In genomic region chr5:164204338-164204946, GRCh38 we compare ENCODE assay signal across 18 cellular contexts.
DNase-seq lines count a peak whose midpoint lies in the region; ATAC-seq and TF ChIP-seq lines count a peak whose summit lies in the region.
"Had no signal": no experiment of that assay in that cellular context is flagged by ENCODE, and none has a peak within 500 bp of the region (broad histone marks: within the 10 kb centered on the region; RNA-seq: fewer than 3 reads in every experiment).

No MANE protein-coding gene starts in this region.

- H3K36me3 ChIP-seq in SK-N-SH (replicated peaks in 1 of 2; ENCODE audit: control insufficient read depth in 1 of 2, insufficient read depth in 2 of 2, low read length in 1 of 2) (no peaks in the 10 kb centered on the region), mesenchymal stem cell (ENCODE audit: control insufficient read depth in 1 of 2, insufficient read depth in 2 of 2, low read depth in 1 of 2, low read length in 2 of 2) (no peaks in the 10 kb centered on the region)
- H3K36me3 ChIP-seq: uterus had no signal

- H2AFZ ChIP-seq in SK-N-SH (ENCODE audit: low read depth) (peak overlapping the region; percentile 60; the same call in 1 of the 2 replicates), mesenchymal stem cell (ENCODE audit: low read depth, low read length) (no peak overlapping the region)

- no peak overlapping the region for H2BK15ac ChIP-seq in mesenchymal stem cell (ENCODE audit: low read depth, poor library complexity, severe bottlenecking)

- H3K9me3 ChIP-seq in SK-N-SH (no peaks in the 10 kb centered on the region), mesenchymal stem cell (ENCODE audit: control insufficient read depth, low read length) (peaks cover 4% of the 10 kb centered on the region)
- H3K9me3 ChIP-seq: uterus had no signal

- no peaks in the 10 kb centered on the region for H3K79me2 ChIP-seq in SK-N-SH (ENCODE audit: insufficient read depth)

- no peak overlapping the region for H2BK12ac ChIP-seq in mesenchymal stem cell (ENCODE audit: low read length in 2 of 2)

- H3K4me1 ChIP-seq in SK-N-SH (ENCODE audit: control insufficient read depth in 1 of 2, insufficient read depth in 2 of 2, low read depth in 1 of 2, low read length in 1 of 2), result peaks cover 12 to 27% of the 10 kb centered on the region in 2 experiments
- H3K4me1 ChIP-seq in mesenchymal stem cell (ENCODE audit: control insufficient read depth, insufficient read depth, low read depth, low read length), result no peaks in the 10 kb centered on the region
- H3K4me1 ChIP-seq: uterus had no signal

- CTCF ChIA-PET in SK-N-SH (lab: Yijun Ruan, JAX), result interaction anchor here (0.6 to 1.8 kb wide), 6 partner anchors 15 to 392 kb away, joined by 3 to 5 read pairs (median 3); no protein-coding TSS in a partner anchor

- no peak overlapping the region for H2AK5ac ChIP-seq in mesenchymal stem cell (ENCODE audit: low read length, severe bottlenecking)

- no peaks in the 10 kb centered on the region for H4K20me1 ChIP-seq in SK-N-SH (ENCODE audit: insufficient read depth)

- peak overlapping the region; percentile 47 to 75; a peak in 3 of 4 replicates for H3K27ac ChIP-seq in SK-N-SH (ENCODE audit: low read depth in 2 of 2, low read length in 1 of 2)
- H3K27ac ChIP-seq in mesenchymal stem cell (ENCODE audit: low read length, poor library complexity, severe bottlenecking), result no peak overlapping the region
- H3K27ac ChIP-seq: uterus had no signal

- no peak overlapping the region for H3K9ac ChIP-seq in SK-N-SH
- peak overlapping the region; percentile 73 for H3K9ac ChIP-seq in mesenchymal stem cell (ENCODE audit: low read length)

- ATAC-seq in GM21737 (IDR thresholded peaks at IDR 0.05; ENCODE audit: unreplicated experiment), result no peak
- no peak for ATAC-seq in HG02852 (IDR thresholded peaks at IDR 0.05; ENCODE audit: unreplicated experiment)
- no peak for ATAC-seq in GM19328 (IDR thresholded peaks at IDR 0.05; ENCODE audit: unreplicated experiment)
- ATAC-seq: CD8-positive, alpha-beta T cell; GM12878 had no signal

- no peaks in the 10 kb centered on the region for H3K79me1 ChIP-seq in mesenchymal stem cell (replicated peaks; ENCODE audit: low read length, poor library complexity, severe bottlenecking)

- peaks cover 27% of the 10 kb centered on the region for H3F3A ChIP-seq in SK-N-SH (replicated peaks; ENCODE audit: insufficient read depth)

- H3K4ac ChIP-seq in mesenchymal stem cell (ENCODE audit: low read depth in 1 of 2, low read length in 2 of 2), result no peak overlapping the region

- no peak overlapping the region for H2BK5ac ChIP-seq in mesenchymal stem cell (ENCODE audit: low read depth, low read length, poor library complexity, severe bottlenecking)

- H3K27me3 ChIP-seq in SK-N-SH (ENCODE audit: insufficient read depth) (no peaks in the 10 kb centered on the region), mesenchymal stem cell (ENCODE audit: control insufficient read depth in 1 of 2, insufficient read depth in 1 of 2, low read length in 2 of 2) (no peaks in the 10 kb centered on the region)
- H3K27me3 ChIP-seq: uterus had no signal

- no peak for TF ChIP-seq CTCF in SK-N-SH (IDR thresholded peaks at IDR 0.05)

- no peak overlapping the region for H4K8ac ChIP-seq in mesenchymal stem cell (ENCODE audit: low read length)

- H2BK120ac ChIP-seq in mesenchymal stem cell (ENCODE audit: low read depth, low read length), result no peak overlapping the region

- no peaks in the 10 kb centered on the region for H3K9me2 ChIP-seq in SK-N-SH

- no peak overlapping the region for H3K18ac ChIP-seq in mesenchymal stem cell (ENCODE audit: low read depth in 1 of 2, low read length in 2 of 2)

- peak overlapping the region; percentile 40 for H3K4me2 ChIP-seq in SK-N-SH
- no peak overlapping the region for H3K4me2 ChIP-seq in mesenchymal stem cell (ENCODE audit: low read length, poor library complexity, severe bottlenecking)

- H3K14ac ChIP-seq in mesenchymal stem cell (ENCODE audit: low read length in 2 of 2), result no peak overlapping the region

- POLR2A ChIA-PET in SK-N-SH (lab: Yijun Ruan, JAX), result no interaction called here

- peak in 1 of 2 experiments; percentile 35; a peak in 1 of 4 replicates for TF ChIP-seq EP300 in SK-N-SH (IDR thresholded peaks at IDR 0.05; ENCODE audit: borderline replicate concordance in 1 of 2, low read depth in 1 of 2, low read length in 1 of 2)

- H3K23ac ChIP-seq in mesenchymal stem cell (ENCODE audit: low read length in 2 of 2), result no peak overlapping the region

- WGBS in SK-N-SH (ENCODE audit: low lambda C conversion rate), result 38% methylated on average over 4 of the region's 4 CpGs
- 81% methylated on average over 4 of the region's 4 CpGs for WGBS in mesenchymal stem cell

- TF ChIP-seq RAD21 in SK-N-SH (IDR thresholded peaks at IDR 0.05; ENCODE audit: low read length), result no peak

- H4K91ac ChIP-seq in mesenchymal stem cell (ENCODE audit: low read length), result no peak overlapping the region

- H3K4me3 ChIP-seq in SK-N-SH (ENCODE audit: low read depth in 2 of 2, low read length in 1 of 2) (no peak overlapping the region), mesenchymal stem cell (ENCODE audit: insufficient read depth in 1 of 2, low read depth in 1 of 2, low read length in 2 of 2) (peak overlapping the region in 1 of 2 experiments; percentile 1)
- H3K4me3 ChIP-seq: GM12878, uterus had no signal

- DNase-seq in D341Med (ENCODE audit: low spot score) (peak; percentile 26), SK-N-SH (no peak), dermis blood vessel endothelial cell (peak; percentile 23), mesenchymal stem cell (no peak), cerebellum (ENCODE audit: low spot score) (no peak)
- DNase-seq: activated naive CD4-positive, alpha-beta T cell treated with anti-CD3 and anti-CD28 coated beads for 36 hours; CD8-positive, alpha-beta T cell; cerebellar nuclear complex; GOT3; MM.1S; NCI-H187; NCI-H446; retina; uterus had no signal

TF ChIP-seq in SK-N-SH, 30 proteins besides CTCF, POLR2A, EP300 and RAD21:
- TF ChIP-seq GABPA (IDR thresholded peaks at IDR 0.05; ENCODE audit: low read depth) (no peak), NRF1 (IDR thresholded peaks at IDR 0.05; ENCODE audit: low read depth, low read length) (no peak), GATA2 (CRISPR knock-in tag; IDR thresholded peaks at IDR 0.05) (no peak), RXRA (IDR thresholded peaks at IDR 0.05; ENCODE audit: borderline replicate concordance, low read depth) (no peak), FOXJ3 (CRISPR knock-in tag; IDR thresholded peaks at IDR 0.05) (no peak), FOSL2 (IDR thresholded peaks at IDR 0.05; ENCODE audit: borderline replicate concordance, low read depth) (peak; percentile 29; the same call in 1 of the 2 replicates), JUND (IDR thresholded peaks at IDR 0.05) (0 out of 2 replicates have a peak, but pooled peaks have one; percentile 5), USF1 (IDR thresholded peaks at IDR 0.05; ENCODE audit: borderline replicate concordance, low read depth) (no peak), ELF1 (IDR thresholded peaks at IDR 0.05) (no peak), NFIC (IDR thresholded peaks at IDR 0.05; ENCODE audit: borderline replicate concordance) (peak; percentile 81), TEAD4 (IDR thresholded peaks at IDR 0.05; ENCODE audit: borderline replicate concordance, insufficient read depth) (peak; percentile 14; the same call in 1 of the 2 replicates), POLR2AphosphoS5 (IDR thresholded peaks at IDR 0.05; ENCODE audit: low read depth, low read length) (no peak), YY1 (IDR thresholded peaks at IDR 0.05; ENCODE audit: low read depth) (no peak), EZH2phosphoT487 (IDR thresholded peaks at IDR 0.05; ENCODE audit: borderline replicate concordance, low read depth) (no peak), MXI1 (IDR thresholded peaks at IDR 0.05; ENCODE audit: low read depth, low read length) (no peak), TCF12 (IDR thresholded peaks at IDR 0.05) (peak; percentile 63), SIN3A (IDR thresholded peaks at IDR 0.05; ENCODE audit: borderline replicate concordance, low read depth, low read length) (no peak), RCOR1 (IDR thresholded peaks at IDR 0.05; ENCODE audit: low read length) (no peak), TAF1 (IDR thresholded peaks at IDR 0.05; ENCODE audit: borderline replicate concordance, low read depth, low read length) (no peak)
- TF ChIP-seq, protein P1, sequence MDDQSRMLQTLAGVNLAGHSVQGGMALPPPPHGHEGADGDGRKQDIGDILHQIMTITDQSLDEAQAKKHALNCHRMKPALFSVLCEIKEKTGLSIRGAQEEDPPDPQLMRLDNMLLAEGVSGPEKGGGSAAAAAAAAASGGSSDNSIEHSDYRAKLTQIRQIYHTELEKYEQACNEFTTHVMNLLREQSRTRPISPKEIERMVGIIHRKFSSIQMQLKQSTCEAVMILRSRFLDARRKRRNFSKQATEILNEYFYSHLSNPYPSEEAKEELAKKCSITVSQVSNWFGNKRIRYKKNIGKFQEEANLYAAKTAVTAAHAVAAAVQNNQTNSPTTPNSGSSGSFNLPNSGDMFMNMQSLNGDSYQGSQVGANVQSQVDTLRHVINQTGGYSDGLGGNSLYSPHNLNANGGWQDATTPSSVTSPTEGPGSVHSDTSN (IDR thresholded peaks at IDR 0.05), result peak; percentile 58
- TF ChIP-seq, protein P2, sequence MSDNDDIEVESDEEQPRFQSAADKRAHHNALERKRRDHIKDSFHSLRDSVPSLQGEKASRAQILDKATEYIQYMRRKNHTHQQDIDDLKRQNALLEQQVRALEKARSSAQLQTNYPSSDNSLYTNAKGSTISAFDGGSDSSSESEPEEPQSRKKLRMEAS (IDR thresholded peaks at IDR 0.05; ENCODE audit: low read depth), result no peak

Comparison
In these comparisons a context has a peak if more than half of its experiments do, and no peak if none do; other contexts are left out.
1. DNase-seq: peak in D341Med (single experiment) and dermis blood vessel endothelial cell (single experiment); none in SK-N-SH (single experiment), mesenchymal stem cell (single experiment) and cerebellum (single experiment).